Comparison of ENCODE assay signal across 12 cellular contexts in the genomic region with DNA sequence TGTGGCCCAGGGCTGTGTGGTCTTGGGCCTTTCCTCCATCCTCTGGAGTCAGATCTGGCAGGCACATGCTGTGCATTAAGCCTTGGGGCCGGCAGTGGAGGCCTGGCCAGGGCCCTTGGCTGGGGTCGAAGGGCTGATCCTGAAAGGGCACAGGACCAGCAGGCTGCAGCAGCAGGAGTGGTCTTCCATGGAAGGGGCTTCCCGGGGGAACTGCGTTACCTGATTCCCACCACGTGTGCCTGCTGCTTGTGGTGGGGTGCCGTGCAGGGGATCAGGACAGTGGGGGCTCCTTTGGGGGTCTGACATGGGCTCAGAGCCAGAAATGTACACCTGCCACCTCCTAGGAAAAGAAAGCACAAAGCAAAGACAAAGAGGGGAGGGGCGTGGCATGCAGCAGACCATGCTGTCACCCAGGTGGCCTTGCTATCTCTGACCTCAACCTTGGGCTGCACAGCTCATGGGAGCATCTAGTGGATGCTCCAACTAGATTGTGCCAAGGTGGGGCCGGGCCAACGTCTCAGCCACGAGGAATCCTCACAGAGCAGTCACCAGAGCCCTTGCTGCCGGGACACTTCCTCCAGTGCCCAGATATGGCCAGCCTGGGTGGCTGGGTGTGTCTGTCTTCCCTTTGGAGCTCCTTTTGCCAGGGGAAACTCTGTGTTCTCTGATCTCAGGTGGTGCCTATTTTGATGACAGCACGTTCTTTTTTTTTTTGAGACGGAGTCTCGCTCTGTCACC. TPM values are rescaled to one million over a fixed set of nuclear protein-coding genes. Genes with fewer than 3 reads are reported as not detected.
"Had no signal": no experiment of that assay in that cellular context is flagged by ENCODE, and none has a peak within 500 bp of the region (broad histone marks: within the 10 kb centered on the region; RNA-seq: fewer than 3 reads in every experiment).

No MANE protein-coding gene starts in this region.

- H3K27ac Mint-ChIP-seq: activated CD8-positive, alpha-beta memory T cell treated with anti-CD3 and anti-CD28 coated beads, Interleukin-2, amount 10 ng/mL, durations not matched to agents 7 days and 5 days; activated naive CD8-positive, alpha-beta T cell treated with anti-CD3 and anti-CD28 coated beads, Interleukin-2, amount 10 ng/mL, durations not matched to agents 7 days and 5 days had no signal

- H3K4me3 ChIP-seq: uterus had no signal

- H3K36me3 ChIP-seq: uterus had no signal

- H3K27me3 Mint-ChIP-seq: activated CD8-positive, alpha-beta memory T cell treated with anti-CD3 and anti-CD28 coated beads, Interleukin-2, amount 10 ng/mL, durations not matched to agents 7 days and 5 days; activated naive CD8-positive, alpha-beta T cell treated with anti-CD3 and anti-CD28 coated beads, Interleukin-2, amount 10 ng/mL, durations not matched to agents 7 days and 5 days had no signal

- H3K9me3 Mint-ChIP-seq: activated naive CD8-positive, alpha-beta T cell treated with anti-CD3 and anti-CD28 coated beads, Interleukin-2, amount 10 ng/mL, durations not matched to agents 7 days and 5 days; neural crest cell had no signal

- ATAC-seq: activated CD4-positive, CD25-positive, alpha-beta regulatory T cell treated with anti-CD3 and anti-CD28 coated beads, Interleukin-2, amount 50 U/mL, for 24 hours; activated CD8-positive, alpha-beta memory T cell treated with anti-CD3 and anti-CD28 coated beads, Interleukin-2, amount 10 ng/mL, durations not matched to agents 7 days and 5 days; foreskin keratinocyte had no signal

- H3K4me1 ChIP-seq: foreskin keratinocyte, parathyroid adenoma, uterus had no signal

- H3K27ac ChIP-seq: foreskin keratinocyte, parathyroid adenoma, uterus had no signal

- H3K4me3 Mint-ChIP-seq: activated CD8-positive, alpha-beta memory T cell treated with anti-CD3 and anti-CD28 coated beads, Interleukin-2, amount 10 ng/mL, durations not matched to agents 7 days and 5 days; activated naive CD8-positive, alpha-beta T cell treated with anti-CD3 and anti-CD28 coated beads, Interleukin-2, amount 10 ng/mL, durations not matched to agents 7 days and 5 days had no signal

- FAIRE-seq: keratinocyte had no signal

- H3K27me3 ChIP-seq: foreskin keratinocyte, uterus had no signal

- H3K9me3 ChIP-seq: uterus had no signal

- DNase-seq: activated CD8-positive, alpha-beta memory T cell treated with anti-CD3 and anti-CD28 coated beads, Interleukin-2, amount 10 ng/mL, durations not matched to agents 7 days and 5 days; activated gamma-delta T cell treated with Interleukin-2 at 50 U/mL for 16 hours; activated naive CD8-positive, alpha-beta T cell treated with anti-CD3 and anti-CD28 coated beads, Interleukin-2, amount 10 ng/mL, durations not matched to agents 7 days and 5 days; activated T-cell treated with anti-CD3 and anti-CD28 coated beads, Interleukin-2, amount 50 U/mL, for 48 hours; foreskin keratinocyte; stimulated activated CD4-positive, alpha-beta T cell treated with anti-CD3 and anti-CD28 coated beads, Interleukin-15, amount 100 ng/mL, for 24 hours; stimulated activated CD4-positive, alpha-beta T cell treated with anti-CD3 and anti-CD28 coated beads, Interleukin-4, amount 100 ng/mL, for 24 hours; uterus had no signal

RNA-seq across cellular contexts. Expression of a gene that starts 17.9 kb away (rescaled TPM):
- total RNA-seq: foreskin keratinocyte had no signal
